16 cellular contexts compared by ENCODE assay signal in the genomic region with DNA sequence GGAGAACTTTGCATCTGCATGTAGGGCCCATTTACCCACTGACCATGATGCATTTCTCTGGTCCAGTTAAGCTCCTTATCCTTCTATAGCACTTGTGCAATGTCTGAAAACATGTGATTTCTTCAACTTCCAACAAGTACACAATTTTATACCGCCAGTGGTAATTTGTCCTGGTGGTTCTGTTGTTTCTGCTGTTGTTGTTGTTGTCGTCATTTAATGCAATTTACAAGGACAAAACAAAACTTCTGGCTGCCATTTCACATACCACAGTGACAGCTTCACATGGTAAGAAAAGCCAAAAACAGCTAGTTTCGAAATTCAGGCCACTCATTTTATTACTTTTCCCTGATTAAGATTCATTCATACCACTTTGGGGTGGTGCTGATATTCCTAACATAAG.
DNase-seq lines count a peak whose midpoint lies in the region; ATAC-seq, FAIRE-seq and TF ChIP-seq lines count a peak whose summit lies in the region.
"Had no signal": no experiment of that assay in that cellular context is flagged by ENCODE, and none has a peak within 500 bp of the region (broad histone marks: within the 10 kb centered on the region; RNA-seq: fewer than 3 reads in every experiment).

No MANE protein-coding gene starts in this region.

- no peaks in the 10 kb centered on the region for H3K9me3 Mint-ChIP-seq in activated CD8-positive, alpha-beta T cell treated with anti-CD3 and anti-CD28 coated beads for 36 hours
- H3K9me3 Mint-ChIP-seq in activated CD8-positive, alpha-beta T cell treated with anti-CD3 and anti-CD28 coated beads, Interleukin-2, amount 10 ng/mL, durations not matched to agents 7 days and 5 days (ENCODE audit: insufficient read depth) = no peaks in the 10 kb centered on the region
- H3K9me3 Mint-ChIP-seq in dendritic cell treated with granulocyte-macrophage colony-stimulating factor and Interleukin-4, amounts not matched to agents 40 ng/mL and 50 ng/mL, for 4 days = no peaks in the 10 kb centered on the region
- H3K9me3 Mint-ChIP-seq: CD4-positive, alpha-beta T cell; HFFc6 had no signal

- H3F3A ChIP-seq in PC-3 (ENCODE audit: low read length, unreplicated experiment) = no peaks in the 10 kb centered on the region

- CTCF ChIA-PET in activated CD8-positive, alpha-beta T cell treated with anti-CD3 and anti-CD28 coated beads for 36 hours (lab: Charles Lee) = interaction anchor here (0.8 to 1.5 kb wide), 5 partner anchors 34 to 129 kb away, joined by 3 to 4 read pairs (median 3); partner anchors contain the start of gene MAMLD1
- CTCF ChIA-PET in activated CD8-positive, alpha-beta T cell treated with anti-CD3 and anti-CD28 coated beads, Interleukin-2, amount 10 ng/mL, durations not matched to agents 7 days and 5 days (lab: Charles Lee) = interaction anchor here (0.8 to 2.3 kb wide), 4 partner anchors 10 to 119 kb away, joined by 3 to 14 read pairs (median 8); no protein-coding TSS in a partner anchor
- CTCF ChIA-PET in A549 (lab: Yijun Ruan, JAX) (interaction anchor here (0.9 to 8.7 kb wide), 4 partner anchors 12 to 533 kb away, joined by 3 to 48 read pairs (median 4); no protein-coding TSS in a partner anchor), PC-3 (lab: Charles Lee) (no interaction called here)

- H3K36me3 Mint-ChIP-seq in activated CD8-positive, alpha-beta T cell treated with anti-CD3 and anti-CD28 coated beads for 36 hours (ENCODE audit: low read depth) = no peaks in the 10 kb centered on the region
- no peaks in the 10 kb centered on the region for H3K36me3 Mint-ChIP-seq in activated CD8-positive, alpha-beta T cell treated with anti-CD3 and anti-CD28 coated beads, Interleukin-2, amount 10 ng/mL, durations not matched to agents 7 days and 5 days (ENCODE audit: low read depth)
- H3K36me3 Mint-ChIP-seq in dendritic cell treated with granulocyte-macrophage colony-stimulating factor and Interleukin-4, amounts not matched to agents 40 ng/mL and 50 ng/mL, for 4 days (ENCODE audit: low read depth) = no peaks in the 10 kb centered on the region

- H3K4me3 Mint-ChIP-seq in activated CD8-positive, alpha-beta T cell treated with anti-CD3 and anti-CD28 coated beads for 36 hours = no peak overlapping the region
- H3K4me3 Mint-ChIP-seq in activated CD8-positive, alpha-beta T cell treated with anti-CD3 and anti-CD28 coated beads, Interleukin-2, amount 10 ng/mL, durations not matched to agents 7 days and 5 days = no peak overlapping the region
- H3K4me3 Mint-ChIP-seq in dendritic cell treated with granulocyte-macrophage colony-stimulating factor and Interleukin-4, amounts not matched to agents 40 ng/mL and 50 ng/mL, for 4 days = no peak overlapping the region
- H3K4me3 Mint-ChIP-seq: CD4-positive, alpha-beta T cell; HFFc6 had no signal

- no peak for TF ChIP-seq POLR2A in A549 (IDR thresholded peaks at IDR 0.05; ENCODE audit: low read length)

- H3K9me3 ChIP-seq in A549 (no peaks in the 10 kb centered on the region), PC-3 (ENCODE audit: low read length) (no peaks in the 10 kb centered on the region)

- H3K27me3 ChIP-seq in PC-3 (ENCODE audit: low read length) = no peaks in the 10 kb centered on the region

- H3K4me1 Mint-ChIP-seq in activated CD8-positive, alpha-beta T cell treated with anti-CD3 and anti-CD28 coated beads for 36 hours (ENCODE audit: low read depth) = peaks cover 41% of the 10 kb centered on the region
- peaks cover 39% of the 10 kb centered on the region for H3K4me1 Mint-ChIP-seq in activated CD8-positive, alpha-beta T cell treated with anti-CD3 and anti-CD28 coated beads, Interleukin-2, amount 10 ng/mL, durations not matched to agents 7 days and 5 days (ENCODE audit: low read depth)
- H3K4me1 Mint-ChIP-seq in dendritic cell treated with granulocyte-macrophage colony-stimulating factor and Interleukin-4, amounts not matched to agents 40 ng/mL and 50 ng/mL, for 4 days (ENCODE audit: low read depth) = peaks cover 6% of the 10 kb centered on the region

- no peak overlapping the region for H3K9ac ChIP-seq in PC-3 (ENCODE audit: low read length)

- peak overlapping the region; percentile 87 for H3K27ac Mint-ChIP-seq in activated CD8-positive, alpha-beta T cell treated with anti-CD3 and anti-CD28 coated beads for 36 hours
- no peak overlapping the region for H3K27ac Mint-ChIP-seq in activated CD8-positive, alpha-beta T cell treated with anti-CD3 and anti-CD28 coated beads, Interleukin-2, amount 10 ng/mL, durations not matched to agents 7 days and 5 days
- H3K27ac Mint-ChIP-seq in dendritic cell treated with granulocyte-macrophage colony-stimulating factor and Interleukin-4, amounts not matched to agents 40 ng/mL and 50 ng/mL, for 4 days = peak overlapping the region; percentile 72
- H3K27ac Mint-ChIP-seq: CD4-positive, alpha-beta T cell had no signal

- intact Hi-C loops in activated CD8-positive, alpha-beta T cell treated with anti-CD3 and anti-CD28 coated beads for 36 hours (cut with micrococcal nuclease) = loop anchor here (2.0 to 10.0 kb wide), 3 partner anchors 91 to 519 kb away; partner anchors contain the start of gene MAMLD1
- intact Hi-C loops in PC-3 (cut with micrococcal nuclease) = loop anchor here (10.0 kb wide), 2 partner anchors 101 to 429 kb away; no protein-coding TSS in a partner anchor
- intact Hi-C loops in dendritic cell treated with granulocyte-macrophage colony-stimulating factor and Interleukin-4, amounts not matched to agents 40 ng/mL and 50 ng/mL, for 4 days (cut with micrococcal nuclease) = loop anchor here (10.0 kb wide), 1 partner anchor 119 kb away; the partner anchor contains the start of gene MAMLD1

- WGBS in A549 (ENCODE audit: missing lambda C conversion rate) = 80% methylated on average over 3 of the region's 3 CpGs

- H3K4me1 ChIP-seq in A549 = peaks cover 12% of the 10 kb centered on the region
- peaks cover 14% of the 10 kb centered on the region for H3K4me1 ChIP-seq in PC-3 (ENCODE audit: insufficient read depth, low read length)

- no peak for TF ChIP-seq EP300 in A549 (IDR thresholded peaks at IDR 0.05)

- TF ChIP-seq CTCF in activated CD8-positive, alpha-beta T cell treated with anti-CD3 and anti-CD28 coated beads for 36 hours (IDR thresholded peaks at IDR 0.05) = no peak
- no peak for TF ChIP-seq CTCF in A549 (IDR thresholded peaks at IDR 0.05)
- no peak for TF ChIP-seq CTCF in PC-3 (conservative IDR thresholded peaks at IDR 0.05; ENCODE audit: low read depth, low read length)

- no peaks in the 10 kb centered on the region for H3K36me3 ChIP-seq in PC-3 (ENCODE audit: low read depth, low read length)

- H4K20me1 ChIP-seq in PC-3 (ENCODE audit: low read length) = no peaks in the 10 kb centered on the region

- H2AFZ ChIP-seq in PC-3 (ENCODE audit: low read length) = no peak overlapping the region

- DNase-seq in activated CD8-positive, alpha-beta T cell treated with anti-CD3 and anti-CD28 coated beads for 36 hours = no peak
- DNase-seq in activated CD8-positive, alpha-beta T cell treated with anti-CD3 and anti-CD28 coated beads, Interleukin-2, amount 10 ng/mL, durations not matched to agents 7 days and 5 days = no peak
- DNase-seq in A549 (ENCODE audit: low read depth in 1 of 2, low spot score in 1 of 2) (no peak), PC-3 (no peak), NCI-H2107 treated with DMSO at 0.1 percent for 48 hours (lab: John Stamatoyannopoulos, UW; ENCODE audit: unreplicated experiment) (no peak), T-helper 9 cell (no peak), activated gamma-delta T cell (lab: John Stamatoyannopoulos, UW) (no peak)
- DNase-seq: CD4-positive, alpha-beta T cell; KG1; NCI-H1048; NCI-H1436 treated with DMSO at 0.1 percent for 48 hours; NCI-H2029 treated with DMSO at 0.1 percent for 48 hours; NCI-H748 treated with DMSO at 0.1 percent for 48 hours had no signal

- peak; percentile 81 for FAIRE-seq in A549 (lab: Jason Lieb, UNC)
- FAIRE-seq: HepG2 had no signal

- H3K4me2 ChIP-seq in A549 = no peak overlapping the region
- H3K4me2 ChIP-seq in PC-3 (ENCODE audit: low read length) = no peak overlapping the region

- no peaks in the 10 kb centered on the region for H3K9me2 ChIP-seq in PC-3 (replicated peaks; ENCODE audit: low read length)

- no peaks in the 10 kb centered on the region for H3K79me2 ChIP-seq in PC-3 (ENCODE audit: low read length)

- POLR2A ChIA-PET in activated CD8-positive, alpha-beta T cell treated with anti-CD3 and anti-CD28 coated beads for 36 hours (lab: Charles Lee) = interaction anchor here (1.0 kb wide), 1 partner anchor 85 kb away, joined by 3 read pairs; the partner anchor contains the start of gene MTM1
- POLR2A ChIA-PET in activated CD8-positive, alpha-beta T cell treated with anti-CD3 and anti-CD28 coated beads, Interleukin-2, amount 10 ng/mL, durations not matched to agents 7 days and 5 days (lab: Charles Lee) = no interaction called here
- POLR2A ChIA-PET in A549 (lab: Yijun Ruan, JAX) = interaction anchor here (1.1 kb wide), 1 partner anchor 118 kb away, joined by 3 read pairs; no protein-coding TSS in a partner anchor
- POLR2A ChIA-PET in PC-3 (lab: Charles Lee; ENCODE audit: unreplicated experiment) = no interaction called here

- H3K4me3 ChIP-seq in A549 = no peak overlapping the region
- H3K4me3 ChIP-seq in PC-3 (ENCODE audit: low read length) = no peak overlapping the region

- no peak for ATAC-seq in activated CD8-positive, alpha-beta T cell treated with anti-CD3 and anti-CD28 coated beads for 36 hours
- no peak for ATAC-seq in activated CD8-positive, alpha-beta T cell treated with anti-CD3 and anti-CD28 coated beads, Interleukin-2, amount 10 ng/mL, durations not matched to agents 7 days and 5 days
- ATAC-seq in A549 (no peak), PC-3 (no peak)
- ATAC-seq: HepG2 had no signal

- H3K27me3 Mint-ChIP-seq in activated CD8-positive, alpha-beta T cell treated with anti-CD3 and anti-CD28 coated beads for 36 hours = no peaks in the 10 kb centered on the region
- peaks cover 3% of the 10 kb centered on the region for H3K27me3 Mint-ChIP-seq in activated CD8-positive, alpha-beta T cell treated with anti-CD3 and anti-CD28 coated beads, Interleukin-2, amount 10 ng/mL, durations not matched to agents 7 days and 5 days (ENCODE audit: low read depth)
- H3K27me3 Mint-ChIP-seq in dendritic cell treated with granulocyte-macrophage colony-stimulating factor and Interleukin-4, amounts not matched to agents 40 ng/mL and 50 ng/mL, for 4 days = peaks cover 5% of the 10 kb centered on the region
- H3K27me3 Mint-ChIP-seq: CD4-positive, alpha-beta T cell had no signal

- TF ChIP-seq RAD21 in A549 (conservative IDR thresholded peaks at IDR 0.05 in 1 of 2, IDR thresholded peaks at IDR 0.05 in 1 of 2) = no peak

- H3K27ac ChIP-seq in A549 (no peak overlapping the region), PC-3 (ENCODE audit: low read length) (0 out of 2 replicates have a peak overlapping the region, but pooled peaks have one; percentile 58)

- no TSS peak for BruUV-seq in PC-3 (replicated peaks; lab: Mats Ljungman, UMichigan)

TF ChIP-seq in A549, 52 proteins besides CTCF, POLR2A, EP300 and RAD21 (continues in another document):
- TF ChIP-seq ZSCAN20 (CRISPR knock-in tag; IDR thresholded peaks at IDR 0.05) (no peak), FOSL2 (IDR thresholded peaks at IDR 0.05) (no peak), FOSL2 (CRISPR knock-in tag; IDR thresholded peaks at IDR 0.05) (no peak), MAFK (IDR thresholded peaks at IDR 0.05; ENCODE audit: partially characterized antibody) (no peak)

Comparison
In these comparisons a context has a peak if more than half of its experiments do, and no peak if none do; other contexts are left out.
1. POLR2A ChIA-PET loops: an anchor here in activated CD8-positive, alpha-beta T cell treated with anti-CD3 and anti-CD28 coated beads for 36 hours (1.0 kb wide) and A549 (1.1 kb wide); none called in activated CD8-positive, alpha-beta T cell treated with anti-CD3 and anti-CD28 coated beads, Interleukin-2, amount 10 ng/mL, durations not matched to agents 7 days and 5 days and PC-3.